ENCODE assay signal across 11 cellular contexts in the genomic region with DNA sequence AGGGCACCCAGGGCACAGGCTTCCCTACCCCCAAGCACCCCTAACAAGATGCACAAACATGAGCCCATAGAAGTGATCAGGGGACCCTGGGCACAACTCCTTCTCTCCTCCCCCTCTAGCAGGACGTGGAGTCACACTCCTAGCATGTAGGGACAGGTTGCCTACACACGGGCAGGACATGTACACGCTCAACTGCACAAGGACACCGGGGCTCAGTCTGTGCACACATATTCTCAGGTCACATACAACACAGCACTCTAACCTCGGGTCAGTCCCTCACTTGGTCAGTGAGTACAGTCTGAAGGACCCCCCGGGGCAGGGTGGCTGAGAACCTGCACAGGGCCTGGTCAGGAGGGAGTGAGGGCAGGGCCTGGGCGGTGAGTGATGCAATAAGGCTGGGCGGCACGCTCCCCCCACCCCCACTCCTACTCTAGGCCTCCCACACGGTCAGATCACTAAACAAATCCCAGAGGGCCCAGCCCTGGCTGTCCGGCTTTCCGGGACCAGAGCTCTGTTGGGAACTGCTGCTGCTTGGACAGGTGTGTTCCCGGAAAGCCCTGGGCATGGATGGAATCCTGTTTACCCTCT. TPM values are rescaled to one million over a fixed set of nuclear protein-coding genes. Genes with fewer than 3 reads are reported as not detected.
DNase-seq lines count a peak whose midpoint lies in the region; ATAC-seq and TF ChIP-seq lines count a peak whose summit lies in the region.
"Had no signal": no experiment of that assay in that cellular context is flagged by ENCODE, and none has a peak within 500 bp of the region (broad histone marks: within the 10 kb centered on the region; RNA-seq: fewer than 3 reads in every experiment).

No MANE protein-coding gene starts in this region.

- H3K4me3 ChIP-seq in HCT116 (replicated peaks in 1 of 2; ENCODE audit: low read depth in 1 of 2, low read length in 2 of 2): peak overlapping the region; percentile 33 to 58; a peak in 3 of 4 replicates
- peak overlapping the region; percentile 31; the same call in 1 of the 2 replicates for H3K4me3 ChIP-seq in iPS DF 6.9 (ENCODE audit: low read length)

- intact Hi-C loops in HCT116 (cut with micrococcal nuclease): no loop called here

- CTCF ChIA-PET in HCT116 (lab: Charles Lee): no interaction called here

- no peak for TF ChIP-seq CTCF in HCT116 (IDR thresholded peaks at IDR 0.05 in 2 of 3, conservative IDR thresholded peaks at IDR 0.05 in 1 of 3; ENCODE audit: borderline replicate concordance in 1 of 3, insufficient read depth in 1 of 3, low read depth in 2 of 3, low read length in 2 of 3)
- no peak for TF ChIP-seq CTCF in osteocyte (IDR thresholded peaks at IDR 0.05)

- H3K9me3 ChIP-seq in HCT116 (ENCODE audit: control insufficient read depth in 1 of 2, insufficient read depth in 1 of 2, low read depth in 1 of 2, low read length in 2 of 2): no peaks in the 10 kb centered on the region
- no peaks in the 10 kb centered on the region for H3K9me3 ChIP-seq in T-helper 17 cell (ENCODE audit: control insufficient read depth, low read length, poor library complexity, severe bottlenecking)
- no peaks in the 10 kb centered on the region for H3K9me3 ChIP-seq in iPS DF 6.9 (ENCODE audit: control insufficient read depth, insufficient read depth, low read length)

- no CpG with 5 or more reads among the region's 13 CpGs for WGBS in iPS DF 6.9 (ENCODE audit: insufficient coverage, insufficient read length)

- H3K27me3 Mint-ChIP-seq in T-helper 17 cell (peaks cover 54% of the 10 kb centered on the region), osteocyte (ENCODE audit: unreplicated experiment) (peaks cover 63% of the 10 kb centered on the region)

- H3K27ac ChIP-seq in HCT116 (ENCODE audit: low read depth, low read length) (peak overlapping the region; percentile 68; the same call in 1 of the 2 replicates), iPS DF 6.9 (ENCODE audit: low read length) (no peak overlapping the region)

- peaks cover 8% of the 10 kb centered on the region; the same call in 1 of the 2 replicates for H3K79me2 ChIP-seq in HCT116 (ENCODE audit: insufficient read depth, low read length)

- peak overlapping the region; percentile 82 for H2AFZ ChIP-seq in HCT116 (ENCODE audit: low read depth, low read length, poor library complexity, severe bottlenecking)

- H3K4me3 Mint-ChIP-seq in T-helper 17 cell: peak overlapping the region; percentile 81
- peak overlapping the region; percentile 22 for H3K4me3 Mint-ChIP-seq in osteocyte (ENCODE audit: unreplicated experiment)

- no peaks in the 10 kb centered on the region for H3K9me3 Mint-ChIP-seq in osteocyte (ENCODE audit: unreplicated experiment)

- RAD21 ChIA-PET in HCT116 (lab: Charles Lee; ENCODE audit: low non-redundant PET in 1 of 2, low total read pairs in 2 of 2, uncharacterized antibody in 2 of 2, unreplicated experiment in 2 of 2): no interaction called here

- DNase-seq in HCT116 (ENCODE audit: low read depth, low spot score) (no peak), T-helper 17 cell (no peak), iPS DF 6.9 (ENCODE audit: low read depth, low spot score) (no peak), osteocyte (ENCODE audit: extremely low spot score, unreplicated experiment) (no peak), NCI-H345 (lab: John Stamatoyannopoulos, UW) (no peak)
- DNase-seq in stimulated activated CD4-positive, alpha-beta T cell treated with anti-CD3 and anti-CD28 coated beads, Interleukin-4, amount 100 ng/mL, for 4 hours: no peak

- peak overlapping the region; percentile 94 for H3K4me2 ChIP-seq in HCT116 (ENCODE audit: low read length)

- ATAC-seq in HCT116 (no peak), T-helper 17 cell (no peak), GM18867 (IDR thresholded peaks at IDR 0.05; ENCODE audit: unreplicated experiment) (no peak), HG03097 (IDR thresholded peaks at IDR 0.05; ENCODE audit: low FRiP score, unreplicated experiment) (no peak)

- H3K27me3 ChIP-seq in HCT116 (ENCODE audit: insufficient read depth, low read length) (no peaks in the 10 kb centered on the region), iPS DF 6.9 (ENCODE audit: control insufficient read depth, insufficient read depth, low read length) (peaks cover 11% of the 10 kb centered on the region)

- no peaks in the 10 kb centered on the region for H4K20me1 ChIP-seq in HCT116 (ENCODE audit: insufficient read depth)

- TF ChIP-seq POLR2A in HCT116 (IDR thresholded peaks at IDR 0.05; ENCODE audit: borderline replicate concordance, extremely low read depth, insufficient read depth, insufficient read length): no peak

- H3K36me3 Mint-ChIP-seq in T-helper 17 cell (ENCODE audit: low read depth): no peaks in the 10 kb centered on the region
- H3K36me3 Mint-ChIP-seq in osteocyte (ENCODE audit: unreplicated experiment): no peaks in the 10 kb centered on the region

- no peak overlapping the region for H3K27ac Mint-ChIP-seq in T-helper 17 cell
- no peak overlapping the region for H3K27ac Mint-ChIP-seq in osteocyte (ENCODE audit: unreplicated experiment)

- H3K4me1 Mint-ChIP-seq in T-helper 17 cell (peaks cover 13% of the 10 kb centered on the region), osteocyte (ENCODE audit: unreplicated experiment) (peaks cover 2% of the 10 kb centered on the region)

- POLR2A ChIA-PET in HCT116 (lab: Charles Lee): no interaction called here

- H3K9me2 ChIP-seq in HCT116 (ENCODE audit: insufficient read depth): no peaks in the 10 kb centered on the region

- H3K9ac ChIP-seq in HCT116 (ENCODE audit: low read length): peak overlapping the region; percentile 62

- H3K36me3 ChIP-seq in HCT116 (ENCODE audit: control insufficient read depth in 1 of 2, insufficient read depth in 2 of 2, low read length in 2 of 2) (no peaks in the 10 kb centered on the region), iPS DF 6.9 (ENCODE audit: control insufficient read depth, insufficient read depth, low read length) (no peaks in the 10 kb centered on the region)

- H3K4me1 ChIP-seq in HCT116 (ENCODE audit: control insufficient read depth in 1 of 2, insufficient read depth in 2 of 2, low read length in 2 of 2) (peaks cover 22 to 23% of the 10 kb centered on the region in 2 experiments), iPS DF 6.9 (ENCODE audit: control insufficient read depth, insufficient read depth, low read length) (peaks cover 5% of the 10 kb centered on the region)

- no TSS peak for BruUV-seq in HCT116 (replicated peaks; lab: Mats Ljungman, UMichigan)

- no peak for TF ChIP-seq RAD21 in HCT116 (IDR thresholded peaks at IDR 0.05; ENCODE audit: low read depth)

TF ChIP-seq in HCT116, 20 proteins besides CTCF, POLR2A, EP300 and RAD21 (continues in another document):
- no peak for TF ChIP-seq CBX3 (IDR thresholded peaks at IDR 0.05; ENCODE audit: low read depth)
- TF ChIP-seq ZFX (IDR thresholded peaks at IDR 0.05): no peak
- no peak for TF ChIP-seq ELF1 (IDR thresholded peaks at IDR 0.05; ENCODE audit: borderline replicate concordance, low read depth)
- TF ChIP-seq JUND (IDR thresholded peaks at IDR 0.05): no peak
- no peak for TF ChIP-seq POLR2AphosphoS5 (IDR thresholded peaks at IDR 0.05; ENCODE audit: low read depth, low read length)
- TF ChIP-seq EGR1 (IDR thresholded peaks at IDR 0.05; ENCODE audit: low read depth): no peak
- TF ChIP-seq SP1 (IDR thresholded peaks at IDR 0.05; ENCODE audit: low read depth): no peak
- no peak for TF ChIP-seq TCF7L2 (IDR thresholded peaks at IDR 0.05; ENCODE audit: borderline replicate concordance, extremely low read depth, insufficient read depth, insufficient read length)
- TF ChIP-seq, protein P1, sequence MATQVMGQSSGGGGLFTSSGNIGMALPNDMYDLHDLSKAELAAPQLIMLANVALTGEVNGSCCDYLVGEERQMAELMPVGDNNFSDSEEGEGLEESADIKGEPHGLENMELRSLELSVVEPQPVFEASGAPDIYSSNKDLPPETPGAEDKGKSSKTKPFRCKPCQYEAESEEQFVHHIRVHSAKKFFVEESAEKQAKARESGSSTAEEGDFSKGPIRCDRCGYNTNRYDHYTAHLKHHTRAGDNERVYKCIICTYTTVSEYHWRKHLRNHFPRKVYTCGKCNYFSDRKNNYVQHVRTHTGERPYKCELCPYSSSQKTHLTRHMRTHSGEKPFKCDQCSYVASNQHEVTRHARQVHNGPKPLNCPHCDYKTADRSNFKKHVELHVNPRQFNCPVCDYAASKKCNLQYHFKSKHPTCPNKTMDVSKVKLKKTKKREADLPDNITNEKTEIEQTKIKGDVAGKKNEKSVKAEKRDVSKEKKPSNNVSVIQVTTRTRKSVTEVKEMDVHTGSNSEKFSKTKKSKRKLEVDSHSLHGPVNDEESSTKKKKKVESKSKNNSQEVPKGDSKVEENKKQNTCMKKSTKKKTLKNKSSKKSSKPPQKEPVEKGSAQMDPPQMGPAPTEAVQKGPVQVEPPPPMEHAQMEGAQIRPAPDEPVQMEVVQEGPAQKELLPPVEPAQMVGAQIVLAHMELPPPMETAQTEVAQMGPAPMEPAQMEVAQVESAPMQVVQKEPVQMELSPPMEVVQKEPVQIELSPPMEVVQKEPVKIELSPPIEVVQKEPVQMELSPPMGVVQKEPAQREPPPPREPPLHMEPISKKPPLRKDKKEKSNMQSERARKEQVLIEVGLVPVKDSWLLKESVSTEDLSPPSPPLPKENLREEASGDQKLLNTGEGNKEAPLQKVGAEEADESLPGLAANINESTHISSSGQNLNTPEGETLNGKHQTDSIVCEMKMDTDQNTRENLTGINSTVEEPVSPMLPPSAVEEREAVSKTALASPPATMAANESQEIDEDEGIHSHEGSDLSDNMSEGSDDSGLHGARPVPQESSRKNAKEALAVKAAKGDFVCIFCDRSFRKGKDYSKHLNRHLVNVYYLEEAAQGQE (IDR thresholded peaks at IDR 0.05; ENCODE audit: low read depth): no peak
- no peak for TF ChIP-seq ZBTB33 (IDR thresholded peaks at IDR 0.05; ENCODE audit: extremely low read depth, insufficient replicate concordance, low read length)

RNA-seq across cellular contexts. Expression of gene DOC2B, which starts 0.8 kb away (rescaled TPM):
- total RNA-seq in HCT116 (2021; ENCODE audit: unreplicated experiment): 15.2 TPM
- 7.5 and 9.8 TPM in 2 replicates for polyA plus RNA-seq in HCT116 (2012)
- total RNA-seq in T-helper 17 cell: under 1 TPM; 0.18 to 0.40 TPM
- 0.10 TPM in 1 of 2 replicates, not detected in the other for total RNA-seq in osteocyte
- total RNA-seq: G401 had no signal

RNA-seq across cellular contexts. Expression of gene SCGB1C2, which starts 44.9 kb away (rescaled TPM):
- total RNA-seq in HCT116 (2021; ENCODE audit: unreplicated experiment): not detected
- polyA plus RNA-seq in HCT116 (2012): not detected in 2 replicates
- total RNA-seq in T-helper 17 cell: not detected
- total RNA-seq in osteocyte: not detected in 2 replicates
- total RNA-seq: activated CD8-positive, alpha-beta memory T cell treated with anti-CD3 and anti-CD28 coated beads for 36 hours; G401; mononuclear cell had no signal

Comparison
In these comparisons a context has a peak if more than half of its experiments do, and no peak if none do; other contexts are left out.
1. RNA of gene DOC2B, which starts 0.8 kb away (total RNA-seq): 15.2 TPM in HCT116 (single experiment); 0.18 to 0.40 TPM in T-helper 17 cell and 0.10 TPM in osteocyte; every median in the first group is over 10 times any median in the second.